In genomic region chr5:111063709-111064322, GRCh38 we compare ENCODE assay signal across 9 cellular contexts.
DNase-seq lines count a peak whose midpoint lies in the region; ATAC-seq and TF ChIP-seq lines count a peak whose summit lies in the region.
"Had no signal": no experiment of that assay in that cellular context is flagged by ENCODE, and none has a peak within 500 bp of the region (broad histone marks: within the 10 kb centered on the region; RNA-seq: fewer than 3 reads in every experiment).

No MANE protein-coding gene starts in this region.

- H3K9me3 ChIP-seq in HEK293 (ENCODE audit: control insufficient read depth, insufficient read depth, low read depth, low read length), result no peaks in the 10 kb centered on the region

- no peak overlapping the region for H3K4me3 ChIP-seq in HEK293 (ENCODE audit: low read depth, low read length)
- H3K4me3 ChIP-seq: SK-N-MC had no signal

- H3K27ac ChIP-seq in HEK293 (ENCODE audit: extremely low read depth, low read depth, low read length), result no peak overlapping the region
- H3K27ac ChIP-seq: SK-N-MC had no signal

- POLR2A ChIA-PET in HEK293 (lab: Yijun Ruan, JAX), result no interaction called here

- ATAC-seq in GM21576 (IDR thresholded peaks at IDR 0.05; ENCODE audit: unreplicated experiment), result no peak

- H3K4me1 ChIP-seq in HEK293 (ENCODE audit: control insufficient read depth, insufficient read depth, low read length), result no peaks in the 10 kb centered on the region; the same call in 1 of the 2 replicates

- no peaks in the 10 kb centered on the region for H3K36me3 ChIP-seq in HEK293 (ENCODE audit: control insufficient read depth in 2 of 2, insufficient read depth in 1 of 2, low read length in 2 of 2)

- CTCF ChIA-PET in HEK293 (lab: Yijun Ruan, JAX), result no interaction called here

- TF ChIP-seq CTCF in GM12873 (IDR thresholded peaks at IDR 0.05; ENCODE audit: insufficient read depth, low read depth, low read length, missing control alignments) (peak; percentile 64), HEK293 (tag by site-specific recombination; IDR thresholded peaks at IDR 0.05) (0 out of 2 replicates have a peak, but pooled peaks have one; percentile 12)

- peak; percentile 39 for DNase-seq in RKO (ENCODE audit: low spot score)
- DNase-seq in left kidney (ENCODE audit: low read depth, low spot score), result peak; percentile 30
- DNase-seq in activated effector memory CD4-positive, alpha-beta T cell treated with Interleukin-2 at 50 U/mL for 16 hours, result no peak
- no peak for DNase-seq in stimulated activated CD8-positive, alpha-beta memory T cell treated with anti-CD3 and anti-CD28 coated beads, Interleukin-4, amount 100 ng/mL, for 48 hours
- no peak for DNase-seq in activated naive CD4-positive, alpha-beta T cell treated with Interleukin-2 at 50 U/mL for 16 hours

TF ChIP-seq in HEK293, 187 proteins besides CTCF, POLR2A, EP300 and RAD21:
- TF ChIP-seq ZNF214 (tag by site-specific recombination; IDR thresholded peaks at IDR 0.05; ENCODE audit: borderline replicate concordance) (no peak), ZNF2 (tag by site-specific recombination; IDR thresholded peaks at IDR 0.05) (0 out of 2 replicates have a peak, but pooled peaks have one; percentile 31), ZNF433 (tag by site-specific recombination; IDR thresholded peaks at IDR 0.05; ENCODE audit: low read depth) (no peak), ZNF426 (tag by site-specific recombination; IDR thresholded peaks at IDR 0.05) (no peak), ZBTB17 (tag by site-specific recombination; IDR thresholded peaks at IDR 0.05) (no peak)

Comparison
In these comparisons a context has a peak if more than half of its experiments do, and no peak if none do; other contexts are left out.
1. DNase-seq: peak in RKO (single experiment) and left kidney (single experiment); none in activated effector memory CD4-positive, alpha-beta T cell treated with Interleukin-2 at 50 U/mL for 16 hours (single experiment), stimulated activated CD8-positive, alpha-beta memory T cell treated with anti-CD3 and anti-CD28 coated beads, Interleukin-4, amount 100 ng/mL, for 48 hours (single experiment) and activated naive CD4-positive, alpha-beta T cell treated with Interleukin-2 at 50 U/mL for 16 hours (single experiment).